In the genomic region with DNA sequence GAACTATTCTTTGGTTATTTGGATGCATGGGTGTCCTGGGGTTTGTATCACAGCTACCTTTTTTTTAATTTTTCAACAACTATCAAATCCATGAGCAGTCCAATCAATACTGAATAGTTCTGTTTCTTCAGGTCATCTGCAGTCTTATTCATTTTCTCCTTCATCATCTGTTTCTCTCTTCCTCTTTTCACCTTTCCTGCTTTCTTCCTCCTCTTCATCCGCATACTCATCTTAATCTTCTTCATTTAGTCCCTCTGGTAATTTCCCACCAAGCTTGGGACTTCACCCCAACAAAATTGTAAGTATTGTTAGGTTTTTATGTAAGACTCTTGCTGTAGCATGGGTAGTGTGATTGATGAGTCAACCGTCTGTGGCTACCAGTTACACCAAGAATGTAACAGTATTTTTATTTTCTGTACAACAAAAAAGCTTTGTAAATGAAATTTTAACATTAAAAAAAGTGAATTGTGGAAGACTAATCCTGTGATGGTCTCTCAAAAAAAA, we compare ENCODE assay signal across 13 cellular contexts.
"Had no signal": no experiment of that assay in that cellular context is flagged by ENCODE, and none has a peak within 500 bp of the region (broad histone marks: within the 10 kb centered on the region; RNA-seq: fewer than 3 reads in every experiment).

No MANE protein-coding gene starts in this region.

- H3K4me1 ChIP-seq: body of pancreas, sigmoid colon, suprapubic skin, upper lobe of left lung had no signal

- H3K27ac Mint-ChIP-seq: activated CD4-positive, alpha-beta T cell treated with anti-CD3 and anti-CD28 coated beads for 36 hours; activated naive CD4-positive, alpha-beta T cell treated with anti-CD3 and anti-CD28 coated beads for 36 hours; activated T-helper 17 cell treated with anti-CD3 and anti-CD28 coated beads, Interleukin-2, amount 50 U/mL, for 72 hours had no signal

- H3K9me3 ChIP-seq: body of pancreas, sigmoid colon, suprapubic skin, upper lobe of left lung had no signal

- ATAC-seq: activated CD4-positive, alpha-beta T cell treated with anti-CD3 and anti-CD28 coated beads for 36 hours; activated T-helper 17 cell treated with anti-CD3 and anti-CD28 coated beads, Interleukin-2, amount 50 U/mL, for 72 hours; body of pancreas had no signal

- H2AFZ ChIP-seq: hepatocyte had no signal

- H3K27me3 Mint-ChIP-seq: activated CD4-positive, alpha-beta T cell treated with anti-CD3 and anti-CD28 coated beads for 36 hours; activated T-helper 17 cell treated with anti-CD3 and anti-CD28 coated beads, Interleukin-2, amount 50 U/mL, for 72 hours; central memory CD8-positive, alpha-beta T cell had no signal

- DNase-seq: activated CD4-positive, alpha-beta T cell treated with anti-CD3 and anti-CD28 coated beads for 36 hours; activated naive CD4-positive, alpha-beta T cell treated with anti-CD3 and anti-CD28 coated beads for 36 hours; body of pancreas; dermis blood vessel endothelial cell; sigmoid colon; stimulated activated CD4-positive, alpha-beta T cell treated with anti-CD3 and anti-CD28 coated beads, Interleukin-2, amount 100 ng/mL, for 48 hours; stimulated activated naive CD4-positive, alpha-beta T cell treated with Interleukin-2 at 50 U/mL for 16 hours; upper lobe of left lung; WERI-Rb-1 had no signal

- H3K79me2 ChIP-seq: hepatocyte had no signal

- H3K4me2 ChIP-seq: hepatocyte had no signal

- H3K27me3 ChIP-seq: body of pancreas, hepatocyte, sigmoid colon, suprapubic skin, upper lobe of left lung had no signal

- H3K9me3 Mint-ChIP-seq: activated naive CD4-positive, alpha-beta T cell treated with anti-CD3 and anti-CD28 coated beads for 36 hours; activated T-helper 17 cell treated with anti-CD3 and anti-CD28 coated beads, Interleukin-2, amount 50 U/mL, for 72 hours had no signal

- H3K36me3 ChIP-seq: sigmoid colon, suprapubic skin, upper lobe of left lung, WERI-Rb-1 had no signal

- H3K4me3 Mint-ChIP-seq: activated CD4-positive, alpha-beta T cell treated with anti-CD3 and anti-CD28 coated beads for 36 hours; activated naive CD4-positive, alpha-beta T cell treated with anti-CD3 and anti-CD28 coated beads for 36 hours; activated T-helper 17 cell treated with anti-CD3 and anti-CD28 coated beads, Interleukin-2, amount 50 U/mL, for 72 hours; central memory CD8-positive, alpha-beta T cell had no signal

- H3K27ac ChIP-seq: body of pancreas, hepatocyte, sigmoid colon, suprapubic skin, upper lobe of left lung, WERI-Rb-1 had no signal

- H3K4me1 Mint-ChIP-seq: activated CD4-positive, alpha-beta T cell treated with anti-CD3 and anti-CD28 coated beads for 36 hours; activated T-helper 17 cell treated with anti-CD3 and anti-CD28 coated beads, Interleukin-2, amount 50 U/mL, for 72 hours; central memory CD8-positive, alpha-beta T cell had no signal

- H3K4me3 ChIP-seq: body of pancreas, hepatocyte, sigmoid colon, suprapubic skin, upper lobe of left lung had no signal
